ENCODE assay signal across 9 cellular contexts in the genomic region with DNA sequence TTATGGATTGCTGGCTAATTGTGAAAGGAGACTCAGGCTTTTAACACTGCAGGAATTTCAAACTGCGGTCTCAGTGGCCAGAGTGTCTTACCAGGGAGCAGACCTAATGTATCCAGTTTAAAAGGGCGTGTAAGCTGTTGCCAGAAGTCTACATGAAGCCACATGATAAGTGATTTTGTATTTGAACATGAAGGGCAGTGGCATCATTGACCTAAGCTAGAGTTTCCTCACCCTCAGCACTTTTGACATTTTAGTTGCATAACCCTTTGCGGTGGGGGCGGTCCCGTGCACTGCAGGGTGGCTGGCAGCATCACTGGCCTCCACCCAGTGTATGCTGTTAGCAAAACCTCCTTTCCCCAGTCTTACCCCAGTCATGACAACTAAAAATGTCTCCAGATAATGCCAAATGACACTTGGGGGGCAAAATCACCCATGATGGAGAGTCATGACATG. TPM values are rescaled to one million over a fixed set of nuclear protein-coding genes. Genes with fewer than 3 reads are reported as not detected.
DNase-seq lines count a peak whose midpoint lies in the region; ATAC-seq, FAIRE-seq and TF ChIP-seq lines count a peak whose summit lies in the region.
"Had no signal": no experiment of that assay in that cellular context is flagged by ENCODE, and none has a peak within 500 bp of the region (broad histone marks: within the 10 kb centered on the region; RNA-seq: fewer than 3 reads in every experiment).

No MANE protein-coding gene starts in this region.

- H3K4me1 ChIP-seq in OCI-LY1 (ENCODE audit: insufficient read depth, low read length, severe bottlenecking) (peaks cover 22% of the 10 kb centered on the region), breast epithelium (no peaks in the 10 kb centered on the region), pancreas (peaks cover 0 to 11% (median 9%) of the 10 kb centered on the region in 3 donors)

- H3K4me2 ChIP-seq in OCI-LY1 (ENCODE audit: low read length), result peak overlapping the region; percentile 27

- no peak for DNase-seq in GM12892 (ENCODE audit: insufficient read length)
- no peak for DNase-seq in breast epithelium (ENCODE audit: low spot score in 2 of 2)
- peak in 1 of 6 donors; percentile 36 for DNase-seq in pancreas
- DNase-seq in cortex of kidney (lab: John Stamatoyannopoulos, UW), result no peak
- no peak for DNase-seq in HPDE6-E6E7 (ENCODE audit: extremely low spot score)
- DNase-seq in HFFc6, result no peak

- no peak for TF ChIP-seq POLR2A in GM12892 (IDR thresholded peaks at IDR 0.05; ENCODE audit: low read depth, low read length)
- TF ChIP-seq POLR2A in breast epithelium (IDR thresholded peaks at IDR 0.05), result no peak

- intact Hi-C loops in breast epithelium (cut with DNase I; ENCODE audit: low total_unique reads), result no loop called here
- intact Hi-C loops in pancreas (cut with DNase I), result no loop called here

- peaks cover 40% of the 10 kb centered on the region for H3K4me1 Mint-ChIP-seq in HFFc6 (ENCODE audit: low read depth)

- H3K4me3 ChIP-seq in OCI-LY1 (ENCODE audit: low read depth, low read length, poor library complexity, severe bottlenecking) (no peak overlapping the region), breast epithelium (no peak overlapping the region), pancreas (no peak overlapping the region)

- TF ChIP-seq CTCF in OCI-LY1 (IDR thresholded peaks at IDR 0.05; ENCODE audit: low read length), result no peak
- no peak for TF ChIP-seq CTCF in breast epithelium (IDR thresholded peaks at IDR 0.05)
- no peak for TF ChIP-seq CTCF in pancreas (IDR thresholded peaks at IDR 0.05)
- TF ChIP-seq CTCF in HFFc6 (IDR thresholded peaks at IDR 0.05), result no peak

- no peaks in the 10 kb centered on the region for H3K79me2 ChIP-seq in OCI-LY1 (ENCODE audit: insufficient read depth, low read length)

- WGBS in pancreas, 2 donors, result 92 to 96% methylated on average over 5 of the region's 5 CpGs

- no peaks in the 10 kb centered on the region for H3F3A ChIP-seq in OCI-LY1 (ENCODE audit: insufficient read depth, low read length)

- no peaks in the 10 kb centered on the region; the same call in 1 of the 2 replicates for H3K27me3 Mint-ChIP-seq in HFFc6 (ENCODE audit: insufficient read depth)

- H3K27ac ChIP-seq in OCI-LY1 (ENCODE audit: low read depth, low read length, poor library complexity, severe bottlenecking) (peak overlapping the region; percentile 19), breast epithelium (peak overlapping the region; percentile 40 to 80), pancreas (peak overlapping the region in 2 of 4 donors; percentile 20 to 56)

- H3K4me3 Mint-ChIP-seq in HFFc6, result no peak overlapping the region

- no peak overlapping the region for H2AFZ ChIP-seq in OCI-LY1 (ENCODE audit: low read length)

- no peaks in the 10 kb centered on the region for H3K36me3 Mint-ChIP-seq in HFFc6 (ENCODE audit: low read depth)

- FAIRE-seq in GM12892 (lab: Jason Lieb, UNC), result peak; percentile 96
- FAIRE-seq in pancreas (lab: Jason Lieb, UNC), result no peak
- FAIRE-seq: colon had no signal

- peak; percentile 75 for ATAC-seq in HG02571 (IDR thresholded peaks at IDR 0.05; ENCODE audit: unreplicated experiment)
- ATAC-seq in pancreas, result peak in 3 of 4 donors; percentile 39 to 75 (median 69)

- H3K9ac ChIP-seq in OCI-LY1 (ENCODE audit: low read length), result no peak overlapping the region

- no peaks in the 10 kb centered on the region for H3K9me2 ChIP-seq in OCI-LY1 (ENCODE audit: low read depth, low read length)

- peaks cover 9% of the 10 kb centered on the region for H3K36me3 ChIP-seq in OCI-LY1 (ENCODE audit: insufficient read depth, low read length)
- no peaks in the 10 kb centered on the region for H3K36me3 ChIP-seq in breast epithelium
- H3K36me3 ChIP-seq in pancreas, result no peaks in the 10 kb centered on the region

- H3K27ac Mint-ChIP-seq in HFFc6, result no peak overlapping the region

- H3K9me3 ChIP-seq in OCI-LY1 (ENCODE audit: low read length) (no peaks in the 10 kb centered on the region), breast epithelium (no peaks in the 10 kb centered on the region), pancreas (no peaks in the 10 kb centered on the region)

- H3K9me3 Mint-ChIP-seq in HFFc6, result no peaks in the 10 kb centered on the region

- no peaks in the 10 kb centered on the region for H3K27me3 ChIP-seq in OCI-LY1 (ENCODE audit: insufficient read depth, low read length)
- H3K27me3 ChIP-seq in breast epithelium, result no peaks in the 10 kb centered on the region
- H3K27me3 ChIP-seq in pancreas, result no peaks in the 10 kb centered on the region

- no peaks in the 10 kb centered on the region for H4K20me1 ChIP-seq in OCI-LY1 (ENCODE audit: insufficient read depth, low read length)

RNA-seq across cellular contexts. Expression of a gene that starts 23.7 kb away (rescaled TPM):
- polyA plus RNA-seq in GM12892 (2012; ENCODE audit: missing spikeins), result 0.76 TPM
- total RNA-seq in breast epithelium (under 1 TPM in 1 of 3 donors, not detected in 2; 0.32 TPM), pancreas (under 1 TPM in 1 of 6 donors, not detected in 5; 0.22 TPM)
- polyA plus RNA-seq in pancreas, result under 1 TPM in 1 of 2 donors, not detected in 1; 0.14 TPM
- total RNA-seq in HFFc6 (2021; fragmentation: NEBNext Ultra II Directional; extraction: Animal tissue kit (Norgen Biotek cat#: 25700)), result not detected

RNA-seq across cellular contexts. Expression of a gene that starts 25.4 kb away (rescaled TPM):
- 100 TPM for polyA plus RNA-seq in GM12892 (2012; ENCODE audit: missing spikeins)
- 10 to 100 TPM; 10.2 to 30.1 (median 21.4) TPM for total RNA-seq in breast epithelium
- 1 to 10 TPM in 3 of 6 donors, under 1 TPM in 3; 0.23 to 3.5 (median 1.1) TPM for total RNA-seq in pancreas
- 1 to 10 TPM in 1 of 2 donors, under 1 TPM in 1; 0.61 to 1.2 TPM for polyA plus RNA-seq in pancreas
- under 1 TPM in 1 of 6 experiments, not detected in 5; 0.17 TPM for total RNA-seq in HFFc6 (2021; fragmentation: NEBNext Ultra II Directional; extraction: Animal tissue kit (Norgen Biotek cat#: 25700))
